Comparison of ENCODE assay signal across 7 cellular contexts in genomic region chr19:10568444-10568825, GRCh38. TPM values are rescaled to one million over a fixed set of nuclear protein-coding genes. Genes with fewer than 3 reads are reported as not detected.
DNase-seq lines count a peak whose midpoint lies in the region; ATAC-seq, FAIRE-seq and TF ChIP-seq lines count a peak whose summit lies in the region.
"Had no signal": no experiment of that assay in that cellular context is flagged by ENCODE, and none has a peak within 500 bp of the region (broad histone marks: within the 10 kb centered on the region; RNA-seq: fewer than 3 reads in every experiment).

No MANE protein-coding gene starts in this region.

- in situ Hi-C loops in GM12878 (cut with MboI), result loop anchor here (5.0 kb wide), 1 partner anchor 156 kb away; no protein-coding TSS in a partner anchor

- ATAC-seq in GM18867 (IDR thresholded peaks at IDR 0.05; ENCODE audit: unreplicated experiment) (peak; percentile 3), GM12878 (no peak; the same call in 2 of the 3 replicates), HG03469 (IDR thresholded peaks at IDR 0.05; ENCODE audit: unreplicated experiment) (no peak), HG02870 (IDR thresholded peaks at IDR 0.05; ENCODE audit: unreplicated experiment) (no peak)
- peak in 1 of 2 donors; percentile 0 for ATAC-seq in natural killer cell treated with Interleukin-12 subunit alpha and Interleukin-12 subunit beta and Interleukin-15 and Interleukin-18, amount 100 ng/mL, for 72 hours

- WGBS in GM12878 (ENCODE audit: insufficient coverage, insufficient replicate concordance, low lambda C conversion rate, missing lambda C conversion rate), result 2% methylated on average over 38 of the region's 49 CpGs

- FAIRE-seq in GM12878 (lab: Jason Lieb, UNC), result no peak
- FAIRE-seq: colon had no signal

- H3K9me3 Mint-ChIP-seq in natural killer cell treated with Interleukin-12 subunit alpha and Interleukin-12 subunit beta and Interleukin-15 and Interleukin-18, amount 100 ng/mL, for 72 hours, result no peaks in the 10 kb centered on the region

- H3K36me3 Mint-ChIP-seq in natural killer cell treated with Interleukin-12 subunit alpha and Interleukin-12 subunit beta and Interleukin-15 and Interleukin-18, amount 100 ng/mL, for 72 hours, result no peaks in the 10 kb centered on the region

- H3K79me2 ChIP-seq in GM12878 (ENCODE audit: control insufficient read depth, insufficient read depth, low read length), result peaks cover 13% of the 10 kb centered on the region

- H3K4me3 Mint-ChIP-seq in natural killer cell treated with Interleukin-12 subunit alpha and Interleukin-12 subunit beta and Interleukin-15 and Interleukin-18, amount 100 ng/mL, for 72 hours, result peak overlapping the region; percentile 93

- H2AFZ ChIP-seq in GM12878 (ENCODE audit: control insufficient read depth, low read depth, low read length), result peak overlapping the region; percentile 59

- BruUV-seq in GM12878 (replicated peaks; lab: Mats Ljungman, UMichigan), result no TSS peak

- H3K4me3 ChIP-seq in HUES6 (ENCODE audit: low read depth, low read length), result peak overlapping the region; percentile 82
- peak overlapping the region; percentile 80 for H3K4me3 ChIP-seq in GM12878

- DNase-seq in GM12878 (ENCODE audit: low read depth, low spot score), result no peak
- DNase-seq in natural killer cell treated with Interleukin-12 subunit alpha and Interleukin-12 subunit beta and Interleukin-15 and Interleukin-18, amount 100 ng/mL, for 72 hours (ENCODE audit: low spot score), result no peak

- H3K36me3 ChIP-seq in HUES6 (ENCODE audit: control insufficient read depth, insufficient read depth, low read length) (peaks cover 6% of the 10 kb centered on the region; the same call in 1 of the 2 replicates), GM12878 (ENCODE audit: control insufficient read depth in 2 of 2, insufficient read depth in 2 of 2, low read length in 1 of 2) (no peaks in the 10 kb centered on the region)

- no peak for TF ChIP-seq CTCF in GM12878 (IDR thresholded peaks at IDR 0.05 in 2 of 3, conservative IDR thresholded peaks at IDR 0.05 in 1 of 3; ENCODE audit: control insufficient read depth in 2 of 3, extremely low read depth in 1 of 3, insufficient read depth in 1 of 3, low read depth in 3 of 3, low read length in 3 of 3)

- peaks cover 20% of the 10 kb centered on the region for H3K27me3 ChIP-seq in HUES6 (ENCODE audit: control insufficient read depth, insufficient read depth, low read length)
- H3K27me3 ChIP-seq in GM12878 (replicated peaks in 1 of 2; ENCODE audit: control insufficient read depth in 2 of 2, insufficient read depth in 2 of 2, low read length in 1 of 2), result no peaks in the 10 kb centered on the region

- SMC1A ChIA-PET in GM12878 (lab: Charles Lee; ENCODE audit: uncharacterized antibody, unreplicated experiment), result interaction anchor here (0.6 to 2.4 kb wide), 5 partner anchors 26 to 179 kb away, joined by 3 to 7 read pairs (median 3); partner anchors contain the start of gene CDC37

- CTCF ChIA-PET in GM12878 (lab: Yijun Ruan, JAX), result interaction anchor here (1.0 to 5.2 kb wide), 10 partner anchors 12 to 152 kb away, joined by 3 to 35 read pairs (median 4); partner anchors contain the start of genes ATG4D and QTRT1

- peaks cover 15% of the 10 kb centered on the region; the same call in 1 of the 2 replicates for H3K4me1 ChIP-seq in HUES6 (ENCODE audit: control insufficient read depth, insufficient read depth, low read length)
- H3K4me1 ChIP-seq in GM12878 (ENCODE audit: control insufficient read depth, insufficient read depth, low read length), result peaks cover 23% of the 10 kb centered on the region

- H3K27ac Mint-ChIP-seq in natural killer cell treated with Interleukin-12 subunit alpha and Interleukin-12 subunit beta and Interleukin-15 and Interleukin-18, amount 100 ng/mL, for 72 hours, result peak overlapping the region; percentile 96 to 100

- peak overlapping the region; percentile 93 for H3K4me2 ChIP-seq in GM12878 (ENCODE audit: control insufficient read depth, insufficient read depth)

- H3K4me1 Mint-ChIP-seq in natural killer cell treated with Interleukin-12 subunit alpha and Interleukin-12 subunit beta and Interleukin-15 and Interleukin-18, amount 100 ng/mL, for 72 hours (ENCODE audit: low read depth in 2 of 2), result peaks cover 52 to 54% of the 10 kb centered on the region in 2 donors

- H4K20me1 ChIP-seq in GM12878 (ENCODE audit: control insufficient read depth, insufficient read depth), result no peaks in the 10 kb centered on the region

- POLR2A ChIA-PET in GM12878 (lab: Charles Lee), result interaction anchor here (0.5 to 1.6 kb wide), 6 partner anchors 25 to 279 kb away, joined by 3 to 11 read pairs (median 4); partner anchors contain the start of genes ATG4D and ICAM5

- intact Hi-C loops in GM12878 (cut with micrococcal nuclease; ENCODE audit: unreplicated experiment), result loop anchor here (2.0 to 5.0 kb wide), 3 partner anchors 66 to 166 kb away; partner anchors contain the start of genes CDC37, ILF3 and KEAP1

- H3K27ac ChIP-seq in HUES6 (ENCODE audit: low read depth, low read length) (no peak overlapping the region), GM12878 (ENCODE audit: control insufficient read depth, insufficient read depth) (peak overlapping the region; percentile 24; the same call in 1 of the 2 replicates)

- RAD21 ChIA-PET in GM12878 (lab: Charles Lee; ENCODE audit: unreplicated experiment), result interaction anchor here (1.2 to 3.3 kb wide), 6 partner anchors 15 to 156 kb away, joined by 3 to 16 read pairs (median 4); partner anchors contain the start of gene ATG4D

- no peaks in the 10 kb centered on the region for H3K27me3 Mint-ChIP-seq in natural killer cell treated with Interleukin-12 subunit alpha and Interleukin-12 subunit beta and Interleukin-15 and Interleukin-18, amount 100 ng/mL, for 72 hours

- TF ChIP-seq RAD21 in GM12878 (IDR thresholded peaks at IDR 0.05; ENCODE audit: insufficient read depth, low read depth, low read length), result no peak

- TF ChIP-seq POLR2A in GM12878 (IDR thresholded peaks at IDR 0.05; ENCODE audit: low read depth, low read length), result no peak

- no peak for TF ChIP-seq EP300 in GM12878 (IDR thresholded peaks at IDR 0.05; ENCODE audit: borderline replicate concordance in 1 of 2, control insufficient read depth in 1 of 2, low read depth in 2 of 2, low read length in 2 of 2)

- H3K9me3 ChIP-seq in HUES6 (ENCODE audit: control insufficient read depth, insufficient read depth, low read depth, low read length), result no peaks in the 10 kb centered on the region
- H3K9me3 ChIP-seq in GM12878 (replicated peaks; ENCODE audit: control insufficient read depth, insufficient read depth, low read length), result no peaks in the 10 kb centered on the region

- peak overlapping the region; percentile 61 for H3K9ac ChIP-seq in HUES6 (ENCODE audit: low read length)
- peak overlapping the region; percentile 53; the same call in 1 of the 2 replicates for H3K9ac ChIP-seq in GM12878 (ENCODE audit: control insufficient read depth, insufficient read depth, low read length)

RNA-seq across cellular contexts. Expression of gene CDKN2D, which starts 0.3 kb away (rescaled TPM):
- total RNA-seq in GM12878 (2013; cell fraction: nucleolus; rRNA removed), result 1.3 and 1.9 TPM in 2 replicates
- total RNA-seq in GM12878 (2014; rRNA removed) (3.4 TPM in 2 replicates), GM12878 (2014; rRNA removed; fragmentation: Illumina TruSeq; extraction: Trizol) (7.6 and 8.5 TPM in 2 replicates), GM12878 (2021) (10.2 and 11.0 TPM in 2 replicates)
- polyA plus RNA-seq in GM12878 (2011; ENCODE audit: low read depth), result 4.1 TPM
- polyA plus RNA-seq in GM12878 (2011; rRNA removed) (11.9 and 17.0 TPM in 2 replicates), GM12878 (2014; fragmentation: Illumina TruSeq; extraction: Trizol) (3.6 and 5.2 TPM in 2 replicates), GM12878 (2014; fragmentation: Nextera tagmentation; extraction: Ambion mirVana) (1 to 10 TPM in 1 of 2 experiments, under 1 TPM in 1; 0.53 to 4.9 TPM), GM12878 (2014; rRNA removed) (17.2 and 18.0 TPM in 2 replicates), GM12878 (2016; fragmentation: Nextera tagmentation; extraction: Ambion mirVana) (1 to 10 TPM; 5.9 to 9.3 TPM)
- 19.5 and 28.1 TPM in 2 replicates for polyA plus RNA-seq in GM12878 (2011; cell fraction: cytosol; rRNA removed)
- 11.9 and 14.9 TPM in 2 replicates for polyA plus RNA-seq in GM12878 (2011; cell fraction: nucleus; rRNA removed)
- 11.9 and 14.9 TPM in 2 replicates for polyA plus RNA-seq in GM12878 (2012)
- polyA minus RNA-seq in GM12878 (2011; rRNA and poly(A)+ RNA removed), result 5.3 and 8.3 TPM in 2 replicates
- 2.9 and 5.2 TPM in 2 replicates for polyA minus RNA-seq in GM12878 (2011; cell fraction: cytosol; rRNA and poly(A)+ RNA removed)
- polyA minus RNA-seq in GM12878 (2011; cell fraction: nucleus; rRNA and poly(A)+ RNA removed), result 1.7 and 1.8 TPM in 2 replicates
- total RNA-seq in natural killer cell treated with Interleukin-12 subunit alpha and Interleukin-12 subunit beta and Interleukin-15 and Interleukin-18, amount 100 ng/mL, for 72 hours, result 10 to 100 TPM; 28.0 to 33.9 TPM

RNA-seq across cellular contexts. Expression of gene KRI1, which starts 2.6 kb away (rescaled TPM):
- total RNA-seq in GM12878 (2013; cell fraction: nucleolus; rRNA removed), result 18.6 and 20.9 TPM in 2 replicates
- total RNA-seq in GM12878 (2014; rRNA removed), result 25.3 and 31.0 TPM in 2 replicates
- 17.6 and 21.0 TPM in 2 replicates for total RNA-seq in GM12878 (2014; rRNA removed; fragmentation: Illumina TruSeq; extraction: Trizol)
- total RNA-seq in GM12878 (2021), result 32.7 and 36.2 TPM in 2 replicates
- polyA plus RNA-seq in GM12878 (2011; ENCODE audit: low read depth), result 10.2 TPM
- polyA plus RNA-seq in GM12878 (2011; rRNA removed), result 17.2 and 17.4 TPM in 2 replicates
- 12.3 and 17.7 TPM in 2 replicates for polyA plus RNA-seq in GM12878 (2011; cell fraction: cytosol; rRNA removed)
- 43.9 and 57.1 TPM in 2 replicates for polyA plus RNA-seq in GM12878 (2011; cell fraction: nucleus; rRNA removed)
- polyA plus RNA-seq in GM12878 (2012), result 18.6 and 27.4 TPM in 2 replicates
- polyA plus RNA-seq in GM12878 (2014; fragmentation: Illumina TruSeq; extraction: Trizol), result 21.9 and 24.7 TPM in 2 replicates
- polyA plus RNA-seq in GM12878 (2014; fragmentation: Nextera tagmentation; extraction: Ambion mirVana), result 1 to 10 TPM in 1 of 2 experiments, under 1 TPM in 1; 0.98 to 3.4 TPM
- 42.5 and 42.6 TPM in 2 replicates for polyA plus RNA-seq in GM12878 (2014; rRNA removed)
- polyA plus RNA-seq in GM12878 (2016; fragmentation: Nextera tagmentation; extraction: Ambion mirVana), result 10 to 100 TPM; 24.7 to 27.4 TPM
- 5.3 and 7.0 TPM in 2 replicates for polyA minus RNA-seq in GM12878 (2011; rRNA and poly(A)+ RNA removed)
- 8.0 and 9.6 TPM in 2 replicates for polyA minus RNA-seq in GM12878 (2011; cell fraction: cytosol; rRNA and poly(A)+ RNA removed)
- 12.5 and 24.5 TPM in 2 replicates for polyA minus RNA-seq in GM12878 (2011; cell fraction: nucleus; rRNA and poly(A)+ RNA removed)
- 10 to 100 TPM; 50.9 to 89.6 TPM for total RNA-seq in natural killer cell treated with Interleukin-12 subunit alpha and Interleukin-12 subunit beta and Interleukin-15 and Interleukin-18, amount 100 ng/mL, for 72 hours

RNA-seq across cellular contexts. Expression of gene AP1M2, which starts 18.7 kb away (rescaled TPM):
- total RNA-seq in GM12878 (2013; cell fraction: nucleolus; rRNA removed), result not detected in 2 replicates
- total RNA-seq in GM12878 (2014; rRNA removed), result not detected in 2 replicates
- total RNA-seq in GM12878 (2014; rRNA removed; fragmentation: Illumina TruSeq; extraction: Trizol), result not detected in 2 replicates
- total RNA-seq in GM12878 (2021), result 0.21 and 0.72 TPM in 2 replicates
- polyA plus RNA-seq in GM12878 (2011; ENCODE audit: low read depth), result not detected
- not detected in 2 replicates for polyA plus RNA-seq in GM12878 (2011; rRNA removed)
- not detected in 2 replicates for polyA plus RNA-seq in GM12878 (2011; cell fraction: cytosol; rRNA removed)
- polyA plus RNA-seq in GM12878 (2011; cell fraction: nucleus; rRNA removed), result not detected in 2 replicates
- not detected in 2 replicates for polyA plus RNA-seq in GM12878 (2012)
- not detected in 2 replicates for polyA plus RNA-seq in GM12878 (2014; fragmentation: Illumina TruSeq; extraction: Trizol)
- not detected for polyA plus RNA-seq in GM12878 (2014; fragmentation: Nextera tagmentation; extraction: Ambion mirVana)
- polyA plus RNA-seq in GM12878 (2014; rRNA removed), result not detected in 2 replicates
- polyA plus RNA-seq in GM12878 (2016; fragmentation: Nextera tagmentation; extraction: Ambion mirVana), result not detected
- polyA minus RNA-seq in GM12878 (2011; rRNA and poly(A)+ RNA removed), result not detected in 2 replicates
- polyA minus RNA-seq in GM12878 (2011; cell fraction: cytosol; rRNA and poly(A)+ RNA removed), result 1.3 and 2.1 TPM in 2 replicates
- polyA minus RNA-seq in GM12878 (2011; cell fraction: nucleus; rRNA and poly(A)+ RNA removed), result 0.48 TPM in 1 of 2 replicates, not detected in the other
- total RNA-seq in natural killer cell treated with Interleukin-12 subunit alpha and Interleukin-12 subunit beta and Interleukin-15 and Interleukin-18, amount 100 ng/mL, for 72 hours, result not detected

RNA-seq across cellular contexts. Expression of gene ATG4D, which starts 24.7 kb away (rescaled TPM):
- total RNA-seq in GM12878 (2013; cell fraction: nucleolus; rRNA removed), result 11.7 and 13.3 TPM in 2 replicates
- total RNA-seq in GM12878 (2014; rRNA removed), result 15.6 and 16.8 TPM in 2 replicates
- 8.1 and 8.4 TPM in 2 replicates for total RNA-seq in GM12878 (2014; rRNA removed; fragmentation: Illumina TruSeq; extraction: Trizol)
- total RNA-seq in GM12878 (2021), result 24.2 and 24.3 TPM in 2 replicates
- polyA plus RNA-seq in GM12878 (2011; ENCODE audit: low read depth), result 7.4 TPM
- 7.9 and 14.5 TPM in 2 replicates for polyA plus RNA-seq in GM12878 (2011; rRNA removed)
- 20.2 and 26.1 TPM in 2 replicates for polyA plus RNA-seq in GM12878 (2011; cell fraction: cytosol; rRNA removed)
- polyA plus RNA-seq in GM12878 (2011; cell fraction: nucleus; rRNA removed), result 45.2 and 57.3 TPM in 2 replicates
- 17.3 and 23.3 TPM in 2 replicates for polyA plus RNA-seq in GM12878 (2012)
- polyA plus RNA-seq in GM12878 (2014; fragmentation: Illumina TruSeq; extraction: Trizol), result 1.2 and 7.7 TPM in 2 replicates
- 1 to 10 TPM in 1 of 2 experiments, under 1 TPM in 1; 0.39 to 2.3 TPM for polyA plus RNA-seq in GM12878 (2014; fragmentation: Nextera tagmentation; extraction: Ambion mirVana)
- 26.7 and 28.7 TPM in 2 replicates for polyA plus RNA-seq in GM12878 (2014; rRNA removed)
- 10 to 100 TPM; 12.4 to 14.6 TPM for polyA plus RNA-seq in GM12878 (2016; fragmentation: Nextera tagmentation; extraction: Ambion mirVana)
- polyA minus RNA-seq in GM12878 (2011; rRNA and poly(A)+ RNA removed), result 10.1 and 22.5 TPM in 2 replicates
- 6.4 and 9.4 TPM in 2 replicates for polyA minus RNA-seq in GM12878 (2011; cell fraction: cytosol; rRNA and poly(A)+ RNA removed)
- polyA minus RNA-seq in GM12878 (2011; cell fraction: nucleus; rRNA and poly(A)+ RNA removed), result 10.0 and 14.4 TPM in 2 replicates
- total RNA-seq in natural killer cell treated with Interleukin-12 subunit alpha and Interleukin-12 subunit beta and Interleukin-15 and Interleukin-18, amount 100 ng/mL, for 72 hours, result 10 to 100 TPM; 67.4 to 71.0 TPM

RNA-seq across cellular contexts. Expression of gene S1PR5, which starts 51.2 kb away (rescaled TPM):
- total RNA-seq in GM12878 (2013; cell fraction: nucleolus; rRNA removed), result not detected in 2 replicates
- total RNA-seq in GM12878 (2014; rRNA removed), result 0.11 TPM in 1 of 2 replicates, not detected in the other
- total RNA-seq in GM12878 (2014; rRNA removed; fragmentation: Illumina TruSeq; extraction: Trizol), result 0.14 TPM in 1 of 2 replicates, not detected in the other
- total RNA-seq in GM12878 (2021), result not detected in 2 replicates
- polyA plus RNA-seq in GM12878 (2011; ENCODE audit: low read depth), result not detected
- polyA plus RNA-seq in GM12878 (2011; rRNA removed), result 0.04 TPM in 1 of 2 replicates, not detected in the other
- polyA plus RNA-seq in GM12878 (2011; cell fraction: cytosol; rRNA removed), result 0.03 TPM in 1 of 2 replicates, not detected in the other
- polyA plus RNA-seq in GM12878 (2011; cell fraction: nucleus; rRNA removed), result not detected in 2 replicates
- polyA plus RNA-seq in GM12878 (2012), result not detected in 2 replicates
- not detected in 2 replicates for polyA plus RNA-seq in GM12878 (2014; fragmentation: Illumina TruSeq; extraction: Trizol)
- polyA plus RNA-seq in GM12878 (2014; fragmentation: Nextera tagmentation; extraction: Ambion mirVana), result not detected
- 0.14 TPM in 1 of 2 replicates, not detected in the other for polyA plus RNA-seq in GM12878 (2014; rRNA removed)
- polyA plus RNA-seq in GM12878 (2016; fragmentation: Nextera tagmentation; extraction: Ambion mirVana), result not detected
- not detected in 2 replicates for polyA minus RNA-seq in GM12878 (2011; rRNA and poly(A)+ RNA removed)
- not detected in 2 replicates for polyA minus RNA-seq in GM12878 (2011; cell fraction: cytosol; rRNA and poly(A)+ RNA removed)
- polyA minus RNA-seq in GM12878 (2011; cell fraction: nucleus; rRNA and poly(A)+ RNA removed), result not detected in 2 replicates
- 10 to 100 TPM in 1 of 2 donors, 1 to 10 TPM in 1; 5.1 to 16.3 TPM for total RNA-seq in natural killer cell treated with Interleukin-12 subunit alpha and Interleukin-12 subunit beta and Interleukin-15 and Interleukin-18, amount 100 ng/mL, for 72 hours
